Comparison of ENCODE assay signal across 8 cellular contexts in genomic region chr19:37370880-37371661, GRCh38. TPM values are rescaled to one million over a fixed set of nuclear protein-coding genes. Genes with fewer than 3 reads are reported as not detected.
A peak's percentile ranks its signal among the peaks of the same experiment; 100 is the strongest.
DNase-seq lines count a peak whose midpoint lies in the region; ATAC-seq and TF ChIP-seq lines count a peak whose summit lies in the region.

Gene ZNF527 (plus strand): TSS chr19:37371099. CDS start chr19:37374199, 3,100 bp downstream.

- peak in 1 of 4 donors; percentile 31 for TF ChIP-seq EP300 in sigmoid colon (IDR thresholded peaks at IDR 0.05)

- H3K4me3 ChIP-seq in iPS DF 6.9 (ENCODE audit: low read length) (peak within 1 kb of the TSS; percentile 71; the same call in 1 of the 2 replicates), sigmoid colon (peak within 1 kb of the TSS; percentile 64 to 74 (median 66))

- TF ChIP-seq CTCF in sigmoid colon (IDR thresholded peaks at IDR 0.05), result no peak

- no peaks in the 10 kb centered on the region for H3K36me3 ChIP-seq in iPS DF 6.9 (ENCODE audit: control insufficient read depth, insufficient read depth, low read length)
- peaks cover 7 to 23% (median 14%) of the 10 kb centered on the region in 4 donors for H3K36me3 ChIP-seq in sigmoid colon

- H3K27me3 ChIP-seq in iPS DF 6.9 (ENCODE audit: control insufficient read depth, insufficient read depth, low read length) (no peaks in the 10 kb centered on the region), sigmoid colon (no peaks in the 10 kb centered on the region)

- TF ChIP-seq POLR2A in sigmoid colon (IDR thresholded peaks at IDR 0.05), result peak in 1 of 2 donors; percentile 90

- H3K9me3 ChIP-seq in iPS DF 6.9 (ENCODE audit: control insufficient read depth, insufficient read depth, low read length) (no peaks in the 10 kb centered on the region), sigmoid colon (peaks cover 0 to 14% (median under 1%) of the 10 kb centered on the region in 4 donors)

- intact Hi-C loops in sigmoid colon (cut with DNase I), result loop anchor here (1.0 to 5.0 kb wide), 6 partner anchors 34 to 536 kb away; partner anchors contain the start of genes SIPA1L3, ZNF568, ZNF569 and ZNF570

- DNase-seq in A172 (ENCODE audit: low spot score) (peak; percentile 91), NCI-H2107 (lab: John Stamatoyannopoulos, UW) (peak; percentile 87), UCSD-AML1 (lab: John Stamatoyannopoulos, UW; ENCODE audit: unreplicated experiment) (peak; percentile 95), brain pericyte (ENCODE audit: low read depth, low spot score) (peak; percentile 90), iPS DF 6.9 (ENCODE audit: low read depth, low spot score) (peak; percentile 97), sigmoid colon (peak; percentile 98)

- no peaks in the 10 kb centered on the region for H3K4me1 ChIP-seq in iPS DF 6.9 (ENCODE audit: control insufficient read depth, insufficient read depth, low read length)
- peaks cover 0 to 14% (median 6%) of the 10 kb centered on the region in 4 donors for H3K4me1 ChIP-seq in sigmoid colon

- WGBS in iPS DF 6.9 (ENCODE audit: insufficient coverage, insufficient read length), result no CpG with 5 or more reads among the region's 58 CpGs
- 1% methylated on average over 58 of the region's 58 CpGs for WGBS in sigmoid colon, 2 donors

- H3K27ac ChIP-seq in iPS DF 6.9 (ENCODE audit: low read length) (no peak within 1 kb of the TSS), sigmoid colon (peak within 1 kb of the TSS; percentile 83 to 91 (median 86))

- ATAC-seq in GM18520 (IDR thresholded peaks at IDR 0.05; ENCODE audit: unreplicated experiment) (peak; percentile 91), HG03060 (IDR thresholded peaks at IDR 0.05; ENCODE audit: low read depth, unreplicated experiment) (peak; percentile 74)

RNA-seq across cellular contexts. Expression of gene ZNF527, which starts in this region (rescaled TPM):
- total RNA-seq in A172 (2014; rRNA removed; shearing (Covaris generic)), result 3.4 and 8.0 TPM in 2 replicates
- 10 to 100 TPM in 2 of 4 donors, 1 to 10 TPM in 2; 6.1 to 13.8 (median 9.7) TPM for total RNA-seq in sigmoid colon
- polyA plus RNA-seq in sigmoid colon, result 1 to 10 TPM; 1.6 to 3.1 (median 1.8) TPM
